Comparison of ENCODE assay signal across 22 cellular contexts in the genomic region with DNA sequence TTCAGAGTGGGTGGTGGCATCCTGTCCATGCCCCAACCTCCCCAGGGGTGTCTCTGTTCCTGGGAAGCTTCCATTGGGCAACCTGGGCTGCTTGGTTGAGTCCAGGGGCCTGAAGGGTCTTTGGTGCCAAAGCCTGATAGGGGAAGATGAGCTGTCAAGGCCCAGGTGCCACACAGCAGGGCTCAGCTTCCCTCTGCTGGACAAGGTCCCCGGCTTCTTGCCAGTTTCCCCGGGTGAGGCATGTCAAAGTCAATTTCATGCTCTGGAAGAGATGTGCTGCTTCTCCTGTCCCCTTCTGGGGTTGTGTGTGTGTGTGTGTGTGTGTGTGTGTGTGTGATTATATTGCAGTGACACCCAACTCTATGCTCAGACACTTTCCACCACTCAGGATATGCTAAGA.
"Had no signal": no experiment of that assay in that cellular context is flagged by ENCODE, and none has a peak within 500 bp of the region (broad histone marks: within the 10 kb centered on the region; RNA-seq: fewer than 3 reads in every experiment).

No MANE protein-coding gene starts in this region.

- ATAC-seq: left colon; left ventricle myocardium superior; lower lobe of right lung; naive thymus-derived CD8-positive, alpha-beta T cell; stimulated activated memory B cell treated with anti-CD40 and anti-IgM and Interleukin-4, amounts not matched to agents 10 μg/mL and 1 μg/mL and 100 μg/mL, for 72 hours; stimulated activated naive CD8-positive, alpha-beta T cell treated with anti-CD3 and anti-CD28 coated beads, Interleukin-15, Interleukin-2, amounts not matched to agents 100 U/mL and 50 U/mL, for 24 hours had no signal

- DNase-seq: effector CD4-positive, alpha-beta T cell; hypothalamus; immature natural killer cell; islet precursor cell; kidney glomerular epithelial cell; left colon; left ventricle myocardium superior; lower lobe of right lung; naive thymus-derived CD8-positive, alpha-beta T cell; nephron progenitor cell; sigmoid colon; stimulated activated CD4-positive, alpha-beta T cell treated with anti-CD3 and anti-CD28 coated beads, Interleukin-2, amount 100 ng/mL, for 24 hours; stimulated activated CD4-positive, alpha-beta T cell treated with anti-CD3 and anti-CD28 coated beads, Interleukin-4, amount 100 ng/mL, for 24 hours; stimulated activated naive CD8-positive, alpha-beta T cell treated with anti-CD3 and anti-CD28 coated beads, Interleukin-15, Interleukin-2, amounts not matched to agents 100 U/mL and 50 U/mL, for 24 hours; testis; tibial artery; upper lobe of left lung had no signal

- H3K4me1 ChIP-seq: lower lobe of right lung, parathyroid adenoma, sigmoid colon, testis, upper lobe of left lung had no signal

- H3K9me3 ChIP-seq: lower lobe of right lung, neutrophil, right atrium auricular region, sigmoid colon, testis, tibial artery, upper lobe of left lung had no signal

- H3K4me3 ChIP-seq: dorsolateral prefrontal cortex, lower lobe of right lung, right atrium auricular region, sigmoid colon, testis, tibial artery, upper lobe of left lung had no signal

- H3K27me3 ChIP-seq: dorsolateral prefrontal cortex, neutrophil, right atrium auricular region, sigmoid colon, testis, tibial artery, upper lobe of left lung had no signal

- H3K36me3 ChIP-seq: lower lobe of right lung, neutrophil had no signal

- H3K27ac ChIP-seq: lower lobe of right lung, neutrophil, parathyroid adenoma, right atrium auricular region, sigmoid colon, testis, tibial artery, upper lobe of left lung had no signal
